In the genomic region with DNA sequence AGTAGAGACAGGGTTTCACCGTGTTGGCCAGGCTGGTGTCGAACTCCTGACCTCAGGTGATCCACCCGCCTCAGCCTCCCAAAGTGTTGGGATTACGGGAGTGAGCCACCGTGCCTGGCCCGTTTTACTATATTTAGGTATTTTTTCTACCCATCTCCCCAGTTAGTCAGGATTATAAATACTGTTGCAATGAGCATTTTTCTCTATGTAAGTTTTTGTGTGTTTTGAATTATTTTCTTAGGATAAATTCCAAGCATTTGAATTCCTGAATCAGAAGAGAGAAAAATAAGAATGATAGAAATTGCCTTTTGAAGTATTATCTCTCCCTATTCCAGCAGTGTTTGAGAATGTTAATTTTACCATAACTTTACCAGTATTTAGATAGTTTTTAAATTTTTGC, we compare ENCODE assay signal across 24 cellular contexts. TPM values are rescaled to one million over a fixed set of nuclear protein-coding genes. Genes with fewer than 3 reads are reported as not detected.
DNase-seq lines count a peak whose midpoint lies in the region; ATAC-seq, FAIRE-seq and TF ChIP-seq lines count a peak whose summit lies in the region.
"Had no signal": no experiment of that assay in that cellular context is flagged by ENCODE, and none has a peak within 500 bp of the region (broad histone marks: within the 10 kb centered on the region; RNA-seq: fewer than 3 reads in every experiment).

No MANE protein-coding gene starts in this region.

- peak overlapping the region; percentile 50 for H3K27ac Mint-ChIP-seq in osteocyte (ENCODE audit: unreplicated experiment)
- H3K27ac Mint-ChIP-seq: HFFc6 had no signal

- H3K36me3 Mint-ChIP-seq in osteocyte (ENCODE audit: unreplicated experiment), result peaks cover 4% of the 10 kb centered on the region

- peaks cover 14% of the 10 kb centered on the region for H3K4me1 Mint-ChIP-seq in osteocyte (ENCODE audit: unreplicated experiment)

- no peaks in the 10 kb centered on the region for H3K9me3 Mint-ChIP-seq in osteocyte (ENCODE audit: unreplicated experiment)
- H3K9me3 Mint-ChIP-seq: CD4-positive, CD25-positive, alpha-beta regulatory T cell; CD8-positive, alpha-beta T cell; HFFc6 had no signal

- no peak for FAIRE-seq in RCC 7860 (lab: Jason Lieb, UNC)
- FAIRE-seq: A549, GM12878, GM19239, H54 had no signal

- TF ChIP-seq CTCF in fibroblast of the aortic adventitia (IDR thresholded peaks at IDR 0.05; ENCODE audit: insufficient read depth, low read length) (no peak), osteocyte (IDR thresholded peaks at IDR 0.05) (no peak)

- peak; percentile 28 for DNase-seq in EH (ENCODE audit: low read depth)
- peak; percentile 38 for DNase-seq in dedifferentiated amniotic fluid mesenchymal stem cell (ENCODE audit: extremely low spot score)
- DNase-seq in fibroblast of the aortic adventitia (ENCODE audit: low read depth), result peak; percentile 30
- DNase-seq in osteocyte (ENCODE audit: extremely low spot score, unreplicated experiment), result no peak
- no peak for DNase-seq in AG08395 (ENCODE audit: low spot score)
- DNase-seq in RCC 7860 (ENCODE audit: low spot score), result no peak
- DNase-seq: 8988T; ACHN; C1 segment of cervical spinal cord; Caco-2; CD4-positive, CD25-positive, alpha-beta regulatory T cell; CD8-positive, alpha-beta T cell; DMS153; DND-41; EL; GDM1; GOT3; HFFc6 had no signal

- H3K4me3 Mint-ChIP-seq in osteocyte (ENCODE audit: unreplicated experiment), result no peak overlapping the region
- H3K4me3 Mint-ChIP-seq: CD4-positive, CD25-positive, alpha-beta regulatory T cell; CD8-positive, alpha-beta T cell; HFFc6 had no signal

- no peaks in the 10 kb centered on the region for H3K27me3 Mint-ChIP-seq in osteocyte (ENCODE audit: unreplicated experiment)
- H3K27me3 Mint-ChIP-seq: CD4-positive, CD25-positive, alpha-beta regulatory T cell had no signal

- ATAC-seq in GM21360 (IDR thresholded peaks at IDR 0.05; ENCODE audit: unreplicated experiment), result no peak
- ATAC-seq: A549; CD8-positive, alpha-beta T cell; GM12878 had no signal

- no peak overlapping the region for H3K4me3 ChIP-seq in fibroblast of the aortic adventitia (ENCODE audit: low read depth, low read length)
- H3K4me3 ChIP-seq: A549, GM12878, HAP-1 had no signal

RNA-seq across cellular contexts. Expression of gene KIAA0513, which starts 36.6 kb away (rescaled TPM):
- total RNA-seq in fibroblast of the aortic adventitia (ENCODE audit: low replicate concordance) (21.5 and 28.3 TPM in 2 replicates), osteocyte (10.6 and 12.4 TPM in 2 replicates)

RNA-seq across cellular contexts. Expression of gene CIBAR2, which starts 48.1 kb away (rescaled TPM):
- not detected in 2 replicates for total RNA-seq in fibroblast of the aortic adventitia (ENCODE audit: low replicate concordance)
- not detected in 2 replicates for total RNA-seq in osteocyte
- total RNA-seq: Caco-2; CD4-positive, CD25-positive, alpha-beta regulatory T cell; CD8-positive, alpha-beta T cell; GM12878; HFFc6 had no signal

RNA-seq across cellular contexts. Expression of gene ZDHHC7, which starts 52.9 kb away (rescaled TPM):
- total RNA-seq in fibroblast of the aortic adventitia (ENCODE audit: low replicate concordance) (45.6 and 82.5 TPM in 2 replicates), osteocyte (53.6 and 53.7 TPM in 2 replicates)

Comparison
In these comparisons a context has a peak if more than half of its experiments do, and no peak if none do; other contexts are left out.
1. DNase-seq: peak in EH (single experiment), dedifferentiated amniotic fluid mesenchymal stem cell (single experiment) and fibroblast of the aortic adventitia (single experiment); none in osteocyte (single experiment), AG08395 (single experiment) and RCC 7860 (single experiment).